10 cellular contexts compared by ENCODE assay signal in genomic region chr5:1343315-1343751, GRCh38. TPM values are rescaled to one million over a fixed set of nuclear protein-coding genes. Genes with fewer than 3 reads are reported as not detected.
DNase-seq lines count a peak whose midpoint lies in the region; TF ChIP-seq lines count a peak whose summit lies in the region.
"Had no signal": no experiment of that assay in that cellular context is flagged by ENCODE, and none has a peak within 500 bp of the region (broad histone marks: within the 10 kb centered on the region; RNA-seq: fewer than 3 reads in every experiment).

No MANE protein-coding gene starts in this region.

- H3K9ac ChIP-seq in adipocyte (ENCODE audit: low read length) (peak overlapping the region; percentile 89), mucosa of stomach (ENCODE audit: low read length) (peak overlapping the region; percentile 10)

- H3K9me3 ChIP-seq in BE2C, result no peaks in the 10 kb centered on the region
- H3K9me3 ChIP-seq in adipocyte (ENCODE audit: control insufficient read depth, low read length), result no peaks in the 10 kb centered on the region
- no peaks in the 10 kb centered on the region for H3K9me3 ChIP-seq in mucosa of stomach (ENCODE audit: control insufficient read depth, low read length)

- peak overlapping the region; percentile 83 for H3K4me3 ChIP-seq in BE2C (ENCODE audit: low read depth, low read length)
- H3K4me3 ChIP-seq in adipocyte (ENCODE audit: low read length), result peak overlapping the region; percentile 84
- no peak overlapping the region for H3K4me3 ChIP-seq in mucosa of stomach (ENCODE audit: low read length)

- H3K27ac Mint-ChIP-seq in HFFc6, result peak overlapping the region; percentile 38; the same call in 1 of the 2 replicates

- peaks cover 22% of the 10 kb centered on the region for H3K36me3 Mint-ChIP-seq in HFFc6 (ENCODE audit: low read depth)

- H3K4me3 Mint-ChIP-seq in HFFc6, result peak overlapping the region; percentile 90

- no peaks in the 10 kb centered on the region for H3K9me3 Mint-ChIP-seq in HFFc6

- no peak for DNase-seq in BE2C
- no peak for DNase-seq in HFFc6
- no peak for DNase-seq in adipocyte (ENCODE audit: low read depth)
- no peak for DNase-seq in NK-92 (lab: John Stamatoyannopoulos, UW; ENCODE audit: unreplicated experiment)
- no peak for DNase-seq in NCI-H446 treated with DMSO at 0.1 percent for 48 hours (lab: John Stamatoyannopoulos, UW)
- DNase-seq in DMS79 treated with DMSO at 0.1 percent for 48 hours (lab: John Stamatoyannopoulos, UW), result no peak
- DNase-seq in activated effector memory CD4-positive, alpha-beta T cell treated with anti-CD3 and anti-CD28 coated beads, Interleukin-2, amount 50 U/mL, for 16 hours, result no peak
- DNase-seq: DMS79, NCI-H524 treated with DMSO at 0.1 percent for 48 hours had no signal

- peaks cover 41% of the 10 kb centered on the region for H3K36me3 ChIP-seq in BE2C
- H3K36me3 ChIP-seq in adipocyte (ENCODE audit: control insufficient read depth, insufficient read depth, low read length, severe bottlenecking), result peaks cover 37% of the 10 kb centered on the region
- peaks cover 8% of the 10 kb centered on the region for H3K36me3 ChIP-seq in mucosa of stomach (ENCODE audit: control insufficient read depth, insufficient read depth, low read length)

- no peaks in the 10 kb centered on the region for H3K27me3 ChIP-seq in BE2C
- H3K27me3 ChIP-seq in adipocyte (replicated peaks; ENCODE audit: control insufficient read depth, insufficient read depth, low read length), result no peaks in the 10 kb centered on the region
- no peaks in the 10 kb centered on the region for H3K27me3 ChIP-seq in mucosa of stomach (ENCODE audit: control insufficient read depth, insufficient read depth, low read length)

- H3K4me1 ChIP-seq in BE2C, result peaks cover 2% of the 10 kb centered on the region; the same call in 1 of the 2 replicates
- peaks cover 23% of the 10 kb centered on the region for H3K4me1 ChIP-seq in adipocyte (ENCODE audit: control insufficient read depth, insufficient read depth, low read length)
- peaks cover 12% of the 10 kb centered on the region for H3K4me1 ChIP-seq in mucosa of stomach (ENCODE audit: control insufficient read depth, insufficient read depth, low read length)

- peaks cover 2% of the 10 kb centered on the region for H3K27me3 Mint-ChIP-seq in HFFc6 (ENCODE audit: insufficient read depth)

- H3K4me1 Mint-ChIP-seq in HFFc6 (ENCODE audit: low read depth), result peaks cover 22% of the 10 kb centered on the region

- TF ChIP-seq CTCF in BE2C (IDR thresholded peaks at IDR 0.05; ENCODE audit: low read depth, low read length), result no peak
- TF ChIP-seq CTCF in HFFc6 (IDR thresholded peaks at IDR 0.05), result no peak

RNA-seq across cellular contexts. Expression of gene CLPTM1L, which starts 1.6 kb away (rescaled TPM):
- polyA plus RNA-seq in BE2C (2012; ENCODE audit: insufficient read depth, insufficient read length, low read depth), result 240 TPM
- 100 to 1,000 TPM; 119 to 164 (median 143) TPM for total RNA-seq in HFFc6 (2021; fragmentation: NEBNext Ultra II Directional; extraction: Animal tissue kit (Norgen Biotek cat#: 25700))

RNA-seq across cellular contexts. Expression of gene TERT, which starts 48.5 kb away (rescaled TPM):
- polyA plus RNA-seq in BE2C (2012; ENCODE audit: insufficient read depth, insufficient read length, low read depth), result not detected
- total RNA-seq in HFFc6 (2021; fragmentation: NEBNext Ultra II Directional; extraction: Animal tissue kit (Norgen Biotek cat#: 25700)), result 1,000 to 10,000 TPM; 2,350 to 4,507 (median 3,883) TPM
